ENCODE assay signal across 1 cellular context in genomic region chr15:41503669-41504010, GRCh38.
TF ChIP-seq lines count a peak whose summit lies in the region.

No MANE protein-coding gene starts in this region.

TF ChIP-seq in HepG2, 621 proteins besides CTCF, POLR2A, EP300 and RAD21:
- TF ChIP-seq BORCS8-MEF2B (CRISPR knock-in tag; IDR thresholded peaks at IDR 0.05): no peak
